ENCODE assay signal across 1 cellular context in the genomic region with DNA sequence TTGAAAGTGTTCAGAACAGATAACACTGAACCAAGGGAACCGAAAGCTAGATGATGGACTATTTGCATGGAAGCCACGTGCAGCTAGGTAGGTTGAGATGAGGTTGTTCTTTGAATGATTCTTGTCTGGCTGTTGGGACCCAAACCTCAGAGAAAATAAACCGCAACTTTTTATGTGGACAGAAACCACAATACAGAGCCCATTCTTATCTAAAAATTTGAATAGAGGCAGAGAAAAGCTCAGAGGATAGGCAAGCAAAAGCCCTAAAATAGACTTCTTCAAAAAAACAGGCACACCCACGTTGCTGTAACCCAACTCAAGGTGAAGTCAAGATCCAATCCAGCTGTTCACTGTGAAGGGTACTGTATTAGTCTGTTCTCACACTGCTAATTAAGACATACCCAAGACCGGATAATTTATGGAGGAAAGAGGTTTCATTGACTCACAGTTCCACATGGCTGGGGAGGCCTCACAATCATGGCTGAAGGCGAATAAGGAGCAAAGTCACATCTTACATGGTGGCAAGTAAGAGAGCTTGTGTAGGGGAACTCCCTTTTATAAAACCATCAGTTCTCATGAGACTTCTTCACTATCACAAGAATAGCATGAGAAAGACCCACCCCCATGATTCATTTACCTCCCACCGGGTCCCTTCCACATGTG.
A peak's percentile ranks its signal among the peaks of the same experiment; 100 is the strongest.
TF ChIP-seq lines count a peak whose summit lies in the region.

No MANE protein-coding gene starts in this region.

TF ChIP-seq in GM12878, 131 proteins besides CTCF, POLR2A, EP300 and RAD21 (continued from another document):
- no peak for TF ChIP-seq CEBPZ (IDR thresholded peaks at IDR 0.05; ENCODE audit: low read depth, low read length)
- peak; percentile 95 for TF ChIP-seq NFIC (IDR thresholded peaks at IDR 0.05; ENCODE audit: low read depth, low read length)
- no peak for TF ChIP-seq NRF1 (conservative IDR thresholded peaks at IDR 0.05; ENCODE audit: low read depth, low read length)
- peak; percentile 21; the same call in 1 of the 2 replicates for TF ChIP-seq SPI1 (IDR thresholded peaks at IDR 0.05; ENCODE audit: borderline replicate concordance, insufficient read depth, low read depth, low read length)
- no peak for TF ChIP-seq GATAD2B (conservative IDR thresholded peaks at IDR 0.05; ENCODE audit: low read depth)
- TF ChIP-seq MAX (IDR thresholded peaks at IDR 0.05; ENCODE audit: low read depth, low read length) = no peak
- peak; percentile 50 for TF ChIP-seq ZNF217 (IDR thresholded peaks at IDR 0.05)
- TF ChIP-seq CUX1 (IDR thresholded peaks at IDR 0.05; ENCODE audit: insufficient replicate concordance, low read depth, low read length) = no peak
- TF ChIP-seq CHD1 (IDR thresholded peaks at IDR 0.05; ENCODE audit: low read depth, low read length) = no peak
